28 cellular contexts compared by ENCODE assay signal in the genomic region with DNA sequence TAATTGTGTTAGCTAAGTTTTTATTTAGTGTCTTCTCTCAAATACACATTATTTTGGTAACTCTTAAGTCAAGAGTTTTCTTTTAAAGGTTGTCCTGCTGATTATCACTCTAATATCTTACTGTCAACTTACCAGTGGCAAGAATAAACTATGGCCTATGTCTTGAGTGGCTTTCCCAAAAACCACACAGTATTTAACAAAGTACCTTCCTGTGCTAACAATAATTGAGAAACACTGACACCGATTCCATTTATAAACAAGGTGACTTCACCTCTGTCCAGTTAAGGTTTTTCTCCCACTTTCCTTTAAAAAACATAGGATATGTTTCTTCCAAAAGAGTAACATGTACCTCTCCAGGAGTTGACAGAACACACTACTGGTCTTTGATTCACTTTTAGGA.
"Had no signal": no experiment of that assay in that cellular context is flagged by ENCODE, and none has a peak within 500 bp of the region (broad histone marks: within the 10 kb centered on the region; RNA-seq: fewer than 3 reads in every experiment).

No MANE protein-coding gene starts in this region.

- H3K36me3 ChIP-seq: stomach, suprapubic skin, thoracic aorta, thyroid gland, tibial artery, tibial nerve, transverse colon, upper lobe of left lung, upper lobe of right lung, uterus, vagina had no signal

- DNase-seq: stimulated activated CD4-positive, alpha-beta T cell treated with anti-CD3 and anti-CD28 coated beads, Interleukin-2, amount 100 ng/mL, for 48 hours; stimulated activated CD4-positive, alpha-beta T cell treated with anti-CD3 and anti-CD28 coated beads, Interleukin-4, amount 100 ng/mL, for 1 hour; stimulated activated CD4-positive, alpha-beta T cell treated with anti-CD3 and anti-CD28 coated beads, Interleukin-4, amount 100 ng/mL, for 24 hours; stimulated activated CD4-positive, alpha-beta T cell treated with anti-CD3 and anti-CD28 coated beads, Interleukin-4, amount 100 ng/mL, for 4 hours; stimulated activated CD8-positive, alpha-beta memory T cell treated with anti-CD3 and anti-CD28 coated beads, Interleukin-4, amount 100 ng/mL, for 48 hours; stimulated activated naive B cell treated with anti-CD40 and anti-IgM and Interleukin-4, amounts not matched to agents 10 μg/mL and 1 μg/mL and 100 μg/mL, for 72 hours; stimulated activated naive CD4-positive, alpha-beta T cell; stimulated activated naive CD4-positive, alpha-beta T cell treated with Interleukin-2 at 50 U/mL for 16 hours; stimulated activated naive CD8-positive, alpha-beta T cell treated with anti-CD3 and anti-CD28 coated beads, Interleukin-15, amount 100 ng/mL, for 72 hours; stimulated activated naive CD8-positive, alpha-beta T cell treated with anti-CD3 and anti-CD28 coated beads, Interleukin-15, Interleukin-2, amounts not matched to agents 100 U/mL and 50 U/mL, for 24 hours; stomach; substantia nigra; testis; thyroid gland; tibial artery; transverse colon; trophoblast cell; upper lobe of left lung; upper lobe of right lung; uterus had no signal

- H3K36me3 Mint-ChIP-seq: stimulated activated effector memory CD8-positive, alpha-beta T cell treated with anti-CD3 and anti-CD28 coated beads, Interleukin-12 subunit alpha, Interleukin-12 subunit beta, amount 100 ng/mL, for 72 hours; stimulated activated memory B cell treated with anti-CD40 and anti-IgM and Interleukin-4, amounts not matched to agents 10 μg/mL and 1 μg/mL and 100 μg/mL, for 72 hours; stimulated activated naive B cell treated with anti-CD40 and anti-IgM and Interleukin-4, amounts not matched to agents 10 μg/mL and 1 μg/mL and 100 μg/mL, for 72 hours; type B pancreatic cell had no signal

- H3K27ac ChIP-seq: stomach, suprapubic skin, testis, thoracic aorta, thyroid gland, tibial artery, tibial nerve, transverse colon, upper lobe of left lung, upper lobe of right lung, uterus, vagina had no signal

- H3K4me3 Mint-ChIP-seq: stimulated activated effector memory CD8-positive, alpha-beta T cell treated with anti-CD3 and anti-CD28 coated beads, Interleukin-12 subunit alpha, Interleukin-12 subunit beta, amount 100 ng/mL, for 72 hours; stimulated activated memory B cell treated with anti-CD40 and anti-IgM and Interleukin-4, amounts not matched to agents 10 μg/mL and 1 μg/mL and 100 μg/mL, for 72 hours; stimulated activated naive B cell treated with anti-CD40 and anti-IgM and Interleukin-4, amounts not matched to agents 10 μg/mL and 1 μg/mL and 100 μg/mL, for 72 hours; stimulated activated naive CD8-positive, alpha-beta T cell treated with anti-CD3 and anti-CD28 coated beads, Interleukin-15, amount 100 ng/mL, for 72 hours; stimulated activated naive CD8-positive, alpha-beta T cell treated with anti-CD3 and anti-CD28 coated beads, Interleukin-15, Interleukin-2, amounts not matched to agents 100 ng/mL and 50 ng/mL, for 24 hours; type B pancreatic cell had no signal

- H3K9me3 Mint-ChIP-seq: stimulated activated effector memory CD8-positive, alpha-beta T cell treated with anti-CD3 and anti-CD28 coated beads, Interleukin-12 subunit alpha, Interleukin-12 subunit beta, amount 100 ng/mL, for 72 hours; stimulated activated memory B cell treated with anti-CD40 and anti-IgM and Interleukin-4, amounts not matched to agents 10 μg/mL and 1 μg/mL and 100 μg/mL, for 72 hours; stimulated activated naive B cell treated with anti-CD40 and anti-IgM and Interleukin-4, amounts not matched to agents 10 μg/mL and 1 μg/mL and 100 μg/mL, for 72 hours; stimulated activated naive CD8-positive, alpha-beta T cell treated with anti-CD3 and anti-CD28 coated beads, Interleukin-15, amount 100 ng/mL, for 72 hours; stimulated activated naive CD8-positive, alpha-beta T cell treated with anti-CD3 and anti-CD28 coated beads, Interleukin-15, Interleukin-2, amounts not matched to agents 100 ng/mL and 50 ng/mL, for 24 hours; type B pancreatic cell had no signal

- H3K4me1 ChIP-seq: suprapubic skin, thyroid gland, tibial artery, tibial nerve, upper lobe of right lung, uterus, vagina had no signal

- H3K27me3 Mint-ChIP-seq: stimulated activated naive CD8-positive, alpha-beta T cell treated with anti-CD3 and anti-CD28 coated beads, Interleukin-15, amount 100 ng/mL, for 72 hours; stimulated activated naive CD8-positive, alpha-beta T cell treated with anti-CD3 and anti-CD28 coated beads, Interleukin-15, Interleukin-2, amounts not matched to agents 100 ng/mL and 50 ng/mL, for 24 hours; type B pancreatic cell had no signal

- H3K4me3 ChIP-seq: stomach, suprapubic skin, testis, thoracic aorta, thyroid gland, tibial artery, tibial nerve, transverse colon, upper lobe of left lung, upper lobe of right lung, uterus, vagina had no signal

- H3K27ac Mint-ChIP-seq: stimulated activated effector memory CD8-positive, alpha-beta T cell treated with anti-CD3 and anti-CD28 coated beads, Interleukin-12 subunit alpha, Interleukin-12 subunit beta, amount 100 ng/mL, for 72 hours; stimulated activated memory B cell treated with anti-CD40 and anti-IgM and Interleukin-4, amounts not matched to agents 10 μg/mL and 1 μg/mL and 100 μg/mL, for 72 hours; stimulated activated naive B cell treated with anti-CD40 and anti-IgM and Interleukin-4, amounts not matched to agents 10 μg/mL and 1 μg/mL and 100 μg/mL, for 72 hours; stimulated activated naive CD8-positive, alpha-beta T cell treated with anti-CD3 and anti-CD28 coated beads, Interleukin-15, amount 100 ng/mL, for 72 hours; stimulated activated naive CD8-positive, alpha-beta T cell treated with anti-CD3 and anti-CD28 coated beads, Interleukin-15, Interleukin-2, amounts not matched to agents 100 ng/mL and 50 ng/mL, for 24 hours; type B pancreatic cell had no signal

- H3K4me1 Mint-ChIP-seq: stimulated activated memory B cell treated with anti-CD40 and anti-IgM and Interleukin-4, amounts not matched to agents 10 μg/mL and 1 μg/mL and 100 μg/mL, for 72 hours had no signal

- H3K27me3 ChIP-seq: stomach, suprapubic skin, testis, thyroid gland, tibial artery, tibial nerve, transverse colon, upper lobe of left lung, upper lobe of right lung, uterus, vagina had no signal

- ATAC-seq: stimulated activated effector memory CD8-positive, alpha-beta T cell treated with anti-CD3 and anti-CD28 coated beads, Interleukin-12 subunit alpha, Interleukin-12 subunit beta, amount 100 ng/mL, for 72 hours; stimulated activated memory B cell treated with anti-CD40 and anti-IgM and Interleukin-4, amounts not matched to agents 10 μg/mL and 1 μg/mL and 100 μg/mL, for 72 hours; stimulated activated naive B cell treated with anti-CD40 and anti-IgM and Interleukin-4, amounts not matched to agents 10 μg/mL and 1 μg/mL and 100 μg/mL, for 72 hours; stimulated activated naive CD8-positive, alpha-beta T cell treated with anti-CD3 and anti-CD28 coated beads, Interleukin-15, amount 100 ng/mL, for 72 hours; stimulated activated naive CD8-positive, alpha-beta T cell treated with anti-CD3 and anti-CD28 coated beads, Interleukin-15, Interleukin-2, amounts not matched to agents 100 U/mL and 50 U/mL, for 24 hours; upper lobe of right lung had no signal

- H3K9me3 ChIP-seq: stomach, suprapubic skin, testis, thoracic aorta, thyroid gland, tibial artery, tibial nerve, transverse colon, upper lobe of left lung, upper lobe of right lung, uterus, vagina had no signal
